In genomic region chr15:34318277-34319079, GRCh38 we compare ENCODE assay signal across 8 cellular contexts. TPM values are rescaled to one million over a fixed set of nuclear protein-coding genes. Genes with fewer than 3 reads are reported as not detected.
DNase-seq lines count a peak whose midpoint lies in the region; ATAC-seq and TF ChIP-seq lines count a peak whose summit lies in the region.

No MANE protein-coding gene starts in this region.

- peak in 1 of 2 donors; percentile 69 for TF ChIP-seq POLR2A in adrenal gland (IDR thresholded peaks at IDR 0.05)

- 2 to 10% (median 3%) methylated on average over 10 of the region's 10 CpGs for WGBS in adrenal gland, 4 donors
- WGBS in right cardiac atrium = 10% methylated on average over 10 of the region's 10 CpGs

- H3K27me3 ChIP-seq in adrenal gland (no peaks in the 10 kb centered on the region), right cardiac atrium (ENCODE audit: control insufficient read depth, insufficient read depth) (no peaks in the 10 kb centered on the region)

- H3K4me3 ChIP-seq in adrenal gland (peak overlapping the region; percentile 7 to 65 (median 26)), right cardiac atrium (ENCODE audit: low read length) (peak overlapping the region; percentile 85)

- H3K4me1 ChIP-seq in adrenal gland (replicated peaks in 1 of 2) (peaks cover 0 to 21% of the 10 kb centered on the region in 2 donors), right cardiac atrium (ENCODE audit: control insufficient read depth, insufficient read depth, low read length) (no peaks in the 10 kb centered on the region)

- peak; percentile 62 for ATAC-seq in GM18499 (IDR thresholded peaks at IDR 0.05; ENCODE audit: insufficient read depth, unreplicated experiment)
- ATAC-seq in HG02938 (IDR thresholded peaks at IDR 0.05; ENCODE audit: unreplicated experiment) = peak; percentile 86
- peak; percentile 97 to 99 for ATAC-seq in right cardiac atrium

- peak; percentile 64 for DNase-seq in AG08395 (ENCODE audit: low spot score)
- DNase-seq in NCI-H460 (ENCODE audit: extremely low read depth, low read depth) = peak; percentile 48
- DNase-seq in adrenal gland = peak; percentile 60 to 78 (median 67)
- DNase-seq in right cardiac atrium = peak; percentile 48 to 79 (median 65)
- peak; percentile 59 for DNase-seq in putamen (ENCODE audit: low spot score)
- no peak for DNase-seq in GM19238 (ENCODE audit: insufficient read length, low spot score)

- no peaks in the 10 kb centered on the region for H3K36me3 ChIP-seq in adrenal gland (replicated peaks in 1 of 2)

- H3K27ac ChIP-seq in adrenal gland (peak overlapping the region in 2 of 5 donors; percentile 42 to 59), right cardiac atrium (ENCODE audit: low read length) (no peak overlapping the region)

- no peaks in the 10 kb centered on the region for H3K9me3 ChIP-seq in adrenal gland (replicated peaks in 1 of 3)
- no peaks in the 10 kb centered on the region for H3K9me3 ChIP-seq in right cardiac atrium (ENCODE audit: control insufficient read depth, low read length)

- intact Hi-C loops in adrenal gland (cut with DNase I) = no loop called here
- intact Hi-C loops in right cardiac atrium (cut with DNase I) = no loop called here

- TF ChIP-seq CTCF in adrenal gland (IDR thresholded peaks at IDR 0.05) = no peak

RNA-seq across cellular contexts. Expression of gene SLC12A6, which starts 19.1 kb away (rescaled TPM):
- 5.1 and 6.5 TPM in 2 replicates for total RNA-seq in NCI-H460 (2014; rRNA removed; shearing (Covaris generic))
- 2.0 and 7.1 TPM in 2 replicates for polyA plus RNA-seq in NCI-H460 (2014; cell fraction: nucleus; rRNA removed)
- 100 to 1,000 TPM in 1 of 8 donors, 10 to 100 TPM in 6, 1 to 10 TPM in 1; 8.7 to 101 (median 22.4) TPM for total RNA-seq in adrenal gland
- polyA plus RNA-seq in adrenal gland = 1 to 10 TPM; 3.3 to 8.6 (median 5.8) TPM
- total RNA-seq in right cardiac atrium = 10 to 100 TPM; 15.3 to 21.2 (median 17.5) TPM
- polyA plus RNA-seq in right cardiac atrium = 8.1 TPM

RNA-seq across cellular contexts. Expression of gene NOP10, which starts 24.5 kb away (rescaled TPM):
- total RNA-seq in NCI-H460 (2014; rRNA removed; shearing (Covaris generic)) = 312 and 376 TPM in 2 replicates
- polyA plus RNA-seq in NCI-H460 (2014; cell fraction: nucleus; rRNA removed) = 111 and 144 TPM in 2 replicates
- 100 to 1,000 TPM; 136 to 254 (median 166) TPM for total RNA-seq in adrenal gland
- 100 to 1,000 TPM; 158 to 290 (median 170) TPM for polyA plus RNA-seq in adrenal gland
- total RNA-seq in right cardiac atrium = 100 to 1,000 TPM in 3 of 4 donors, 10 to 100 TPM in 1; 87.2 to 122 (median 106) TPM
- 206 TPM for polyA plus RNA-seq in right cardiac atrium

RNA-seq across cellular contexts. Expression of gene NUTM1, which starts 24.6 kb away (rescaled TPM):
- total RNA-seq in NCI-H460 (2014; rRNA removed; shearing (Covaris generic)) = not detected in 2 replicates
- not detected in 2 replicates for polyA plus RNA-seq in NCI-H460 (2014; cell fraction: nucleus; rRNA removed)
- total RNA-seq in adrenal gland = not detected
- under 1 TPM in 1 of 3 donors, not detected in 2; 0.05 TPM for polyA plus RNA-seq in adrenal gland
- not detected for total RNA-seq in right cardiac atrium
- polyA plus RNA-seq in right cardiac atrium = not detected

RNA-seq across cellular contexts. Expression of gene LPCAT4, which starts 48.5 kb away (rescaled TPM):
- 12.6 and 14.1 TPM in 2 replicates for total RNA-seq in NCI-H460 (2014; rRNA removed; shearing (Covaris generic))
- 88.7 and 99.9 TPM in 2 replicates for polyA plus RNA-seq in NCI-H460 (2014; cell fraction: nucleus; rRNA removed)
- total RNA-seq in adrenal gland = 10 to 100 TPM in 4 of 8 donors, 1 to 10 TPM in 4; 1.2 to 21.1 (median 10.2) TPM
- 10 to 100 TPM in 2 of 3 donors, 1 to 10 TPM in 1; 5.6 to 31.6 (median 29.0) TPM for polyA plus RNA-seq in adrenal gland
- total RNA-seq in right cardiac atrium = 10 to 100 TPM; 24.1 to 44.9 (median 39.7) TPM
- polyA plus RNA-seq in right cardiac atrium = 36.8 TPM
